In the genomic region with DNA sequence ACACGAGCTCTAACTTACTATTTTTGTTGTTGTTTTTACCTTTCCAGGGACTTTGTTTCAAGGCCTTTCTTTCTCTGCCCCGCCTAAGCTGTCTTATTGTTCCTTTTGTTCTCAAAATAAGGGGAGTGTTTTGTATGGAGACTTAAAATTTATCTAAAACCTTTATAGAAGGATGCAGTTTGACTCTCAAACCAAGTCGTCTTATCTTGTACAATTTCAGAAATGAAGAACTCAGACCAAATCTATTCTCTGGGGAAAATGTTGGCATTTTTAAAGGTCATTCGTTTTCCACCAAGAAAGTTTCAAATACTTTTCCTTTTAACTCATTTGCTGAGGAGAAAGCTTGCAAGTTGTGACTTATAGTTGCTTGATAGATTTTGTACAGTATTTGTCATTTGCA, we compare ENCODE assay signal across 8 cellular contexts. TPM values are rescaled to one million over a fixed set of nuclear protein-coding genes. Genes with fewer than 3 reads are reported as not detected.
A peak's percentile ranks its signal among the peaks of the same experiment; 100 is the strongest.
DNase-seq lines count a peak whose midpoint lies in the region; FAIRE-seq and TF ChIP-seq lines count a peak whose summit lies in the region.
"Not testable (repeated sequence)": the region's sequence is repeated elsewhere in the genome, so short reads cannot be mapped to it uniquely, and the experiment has no call there.

No MANE protein-coding gene starts in this region.

- peak overlapping the region; percentile 92; the same call in 1 of the 2 replicates for H3K4me3 ChIP-seq in BLaER1
- peak overlapping the region; percentile 77 for H3K4me3 ChIP-seq in HUES64 (ENCODE audit: low read length)
- peak overlapping the region; percentile 62 for H3K4me3 ChIP-seq in astrocyte of the cerebellum (ENCODE audit: low read depth, low read length)
- peak overlapping the region; percentile 72 to 83 (median 82) for H3K4me3 ChIP-seq in keratinocyte (ENCODE audit: control insufficient read depth in 2 of 3, extremely low read depth in 1 of 3, insufficient read depth in 2 of 3, low read depth in 1 of 3, low read length in 3 of 3)
- H3K4me3 ChIP-seq in neuron (ENCODE audit: low read length) = peak overlapping the region; percentile 51
- peak overlapping the region; percentile 79 to 82 for H3K4me3 ChIP-seq in stomach smooth muscle (ENCODE audit: low read length in 2 of 2)

- H3K4me3 Mint-ChIP-seq in activated CD4-positive, alpha-beta T cell treated with anti-CD3 and anti-CD28 coated beads, Interleukin-2, amount 10 ng/mL, durations not matched to agents 7 days and 5 days = peak overlapping the region; percentile 84

- DNase-seq in activated CD4-positive, alpha-beta T cell treated with anti-CD3 and anti-CD28 coated beads, Interleukin-2, amount 10 ng/mL, durations not matched to agents 7 days and 5 days; astrocyte of the cerebellum (ENCODE audit: low read depth); epithelial cell of prostate (ENCODE audit: low read depth, low spot score); keratinocyte (ENCODE audit: low read depth, low spot score): not testable (repeated sequence)

- H3K27me3 Mint-ChIP-seq in activated CD4-positive, alpha-beta T cell treated with anti-CD3 and anti-CD28 coated beads, Interleukin-2, amount 10 ng/mL, durations not matched to agents 7 days and 5 days = peaks cover 27% of the 10 kb centered on the region

- H3K27me3 ChIP-seq in BLaER1; HUES64 (ENCODE audit: insufficient read depth, low read length); keratinocyte (ENCODE audit: control insufficient read depth, extremely low read depth, insufficient read depth, low read length); neuron (ENCODE audit: insufficient read depth, low read length); stomach smooth muscle (ENCODE audit: control insufficient read depth in 1 of 2, insufficient read depth in 2 of 2, low read length in 2 of 2): not testable (repeated sequence)

- H3K4me1 Mint-ChIP-seq in activated CD4-positive, alpha-beta T cell treated with anti-CD3 and anti-CD28 coated beads, Interleukin-2, amount 10 ng/mL, durations not matched to agents 7 days and 5 days = peaks cover 13% of the 10 kb centered on the region

- not testable (repeated sequence) for H3K27ac ChIP-seq in BLaER1; HUES64 (ENCODE audit: low read depth, low read length); stomach smooth muscle (ENCODE audit: low read length)
- H3K27ac ChIP-seq in epithelial cell of prostate = peak overlapping the region; percentile 79
- peak overlapping the region; percentile 85 for H3K27ac ChIP-seq in keratinocyte (ENCODE audit: control insufficient read depth, insufficient read depth, low read length)

- in situ Hi-C loops in astrocyte of the cerebellum (cut with HindIII; ENCODE audit: low sequenced_read_pairs) = not testable (repeated sequence)

- FAIRE-seq in keratinocyte (lab: Jason Lieb, UNC) = not testable (repeated sequence)

- H3K9ac ChIP-seq in BLaER1; HUES64 (ENCODE audit: low read depth, low read length): not testable (repeated sequence)
- peak overlapping the region; percentile 87 for H3K9ac ChIP-seq in keratinocyte (ENCODE audit: control insufficient read depth, extremely low read depth, insufficient read depth, low read length)
- peak overlapping the region in 1 of 2 donors; percentile 75 for H3K9ac ChIP-seq in stomach smooth muscle (ENCODE audit: low read length in 2 of 2)

- H4K20me1 ChIP-seq in BLaER1; keratinocyte (ENCODE audit: control insufficient read depth, extremely low read depth, insufficient read depth, low read length): not testable (repeated sequence)

- peaks cover 22% of the 10 kb centered on the region for H3K79me2 ChIP-seq in keratinocyte (ENCODE audit: control insufficient read depth, insufficient read depth, low read length)

- WGBS in HUES64 = 56% methylated on average over 3 of the region's 4 CpGs

- H3K9me3 ChIP-seq in BLaER1; HUES64 (ENCODE audit: insufficient read depth, low read depth, low read length); keratinocyte (ENCODE audit: control insufficient read depth, low read depth, low read length); neuron (ENCODE audit: low read length); stomach smooth muscle (ENCODE audit: control insufficient read depth in 2 of 2, low read length in 2 of 2): not testable (repeated sequence)

- POLR2A ChIA-PET in activated CD4-positive, alpha-beta T cell treated with anti-CD3 and anti-CD28 coated beads, Interleukin-2, amount 10 ng/mL, durations not matched to agents 7 days and 5 days (lab: Charles Lee) = not testable (repeated sequence)

- not testable (repeated sequence) for H3K9me3 Mint-ChIP-seq in activated CD4-positive, alpha-beta T cell treated with anti-CD3 and anti-CD28 coated beads, Interleukin-2, amount 10 ng/mL, durations not matched to agents 7 days and 5 days

- H3K27ac Mint-ChIP-seq in activated CD4-positive, alpha-beta T cell treated with anti-CD3 and anti-CD28 coated beads, Interleukin-2, amount 10 ng/mL, durations not matched to agents 7 days and 5 days = not testable (repeated sequence)

- not testable (repeated sequence) for H3K9me1 ChIP-seq in keratinocyte (ENCODE audit: control insufficient read depth, extremely low read depth, insufficient read depth, low read length)

- CTCF ChIA-PET in activated CD4-positive, alpha-beta T cell treated with anti-CD3 and anti-CD28 coated beads, Interleukin-2, amount 10 ng/mL, durations not matched to agents 7 days and 5 days (lab: Charles Lee) = interaction anchor here (0.6 to 1.5 kb wide), 3 partner anchors 24 to 1982 kb away, joined by 3 to 4 read pairs (median 3); no protein-coding TSS in a partner anchor

- H3K4me2 ChIP-seq in BLaER1 (peak overlapping the region; percentile 81), keratinocyte (ENCODE audit: control insufficient read depth, extremely low read depth, insufficient read depth, low read depth, low read length) (peak overlapping the region; percentile 71)

- TF ChIP-seq CTCF in astrocyte of the cerebellum (IDR thresholded peaks at IDR 0.05; ENCODE audit: low read depth, low read length, missing control alignments); keratinocyte (optimal IDR thresholded peaks at IDR 0.05 in 1 of 3, IDR thresholded peaks at IDR 0.05 in 1 of 3, conservative IDR thresholded peaks at IDR 0.05 in 1 of 3; ENCODE audit: extremely low read depth in 1 of 3, insufficient read depth in 2 of 3, low read length in 3 of 3): not testable (repeated sequence)

- H3K36me3 Mint-ChIP-seq in activated CD4-positive, alpha-beta T cell treated with anti-CD3 and anti-CD28 coated beads, Interleukin-2, amount 10 ng/mL, durations not matched to agents 7 days and 5 days (ENCODE audit: low read depth) = not testable (repeated sequence)

- dilution Hi-C loops in keratinocyte (cut with MboI; ENCODE audit: extremely low pct_ligation_motif_present, low sequenced_read_pairs) = not testable (repeated sequence)

- H3K4me1 ChIP-seq in BLaER1; HUES64 (ENCODE audit: insufficient read depth, low read length); neuron (ENCODE audit: insufficient read depth, low read length); stomach smooth muscle (ENCODE audit: control insufficient read depth, insufficient read depth, low read length): not testable (repeated sequence)
- H3K4me1 ChIP-seq in keratinocyte (ENCODE audit: control insufficient read depth, extremely low read depth, insufficient read depth, low read length) = peaks cover 15% of the 10 kb centered on the region

- H3K36me3 ChIP-seq in BLaER1; HUES64 (ENCODE audit: insufficient read depth, low read length); keratinocyte (ENCODE audit: control insufficient read depth in 2 of 2, extremely low read depth in 1 of 2, insufficient read depth in 2 of 2, low read length in 2 of 2); neuron (ENCODE audit: insufficient read depth, low read length); stomach smooth muscle (ENCODE audit: control insufficient read depth in 2 of 2, insufficient read depth in 2 of 2, low read length in 2 of 2): not testable (repeated sequence)

- H2AFZ ChIP-seq in keratinocyte (ENCODE audit: control insufficient read depth, low read length) = not testable (repeated sequence)
- peak overlapping the region; percentile 76 for H2AFZ ChIP-seq in neuron (ENCODE audit: low read depth, low read length)

RNA-seq across cellular contexts. Expression of a gene that starts 1.0 kb away (rescaled TPM):
- polyA plus RNA-seq in HUES64 (2013, experiment 1 of 2) = 0.75 TPM
- 0.76 TPM for polyA plus RNA-seq in HUES64 (2013, experiment 2 of 2)
- total RNA-seq in activated CD4-positive, alpha-beta T cell treated with anti-CD3 and anti-CD28 coated beads, Interleukin-2, amount 10 ng/mL, durations not matched to agents 7 days and 5 days = under 1 TPM; 0.31 to 0.35 TPM
- polyA plus RNA-seq in keratinocyte = 7.3 to 14.8 TPM (median 13.4 TPM) in 3 replicates
- polyA plus RNA-seq in keratinocyte (2011; ENCODE audit: low read depth) = 10.9 TPM
- 12.1 and 14.5 TPM in 2 replicates for polyA plus RNA-seq in keratinocyte (2011; cell fraction: cytosol; rRNA removed)
- polyA plus RNA-seq in keratinocyte (2011; cell fraction: nucleus; rRNA removed) = 26.8 and 29.6 TPM in 2 replicates
- polyA plus RNA-seq in keratinocyte (2012; ENCODE audit: low replicate concordance) = 5.7 and 9.0 TPM in 2 replicates
- 1.4 to 16.5 TPM (median 7.6 TPM) in 3 replicates for polyA minus RNA-seq in keratinocyte
- polyA minus RNA-seq in keratinocyte (2011; cell fraction: cytosol; rRNA and poly(A)+ RNA removed) = 2.7 TPM
- 5.3 and 18.5 TPM in 2 replicates for polyA minus RNA-seq in keratinocyte (2011; cell fraction: nucleus; rRNA and poly(A)+ RNA removed)

RNA-seq across cellular contexts. Expression of a gene that starts 16.2 kb away (rescaled TPM):
- 16.1 TPM for polyA plus RNA-seq in HUES64 (2013, experiment 1 of 2)
- 20.3 TPM for polyA plus RNA-seq in HUES64 (2013, experiment 2 of 2)
- 1 to 10 TPM; 8.2 to 9.6 TPM for total RNA-seq in activated CD4-positive, alpha-beta T cell treated with anti-CD3 and anti-CD28 coated beads, Interleukin-2, amount 10 ng/mL, durations not matched to agents 7 days and 5 days
- 37.8 to 48.3 TPM (median 46.7 TPM) in 3 replicates for polyA plus RNA-seq in keratinocyte
- 50.1 TPM for polyA plus RNA-seq in keratinocyte (2011; ENCODE audit: low read depth)
- polyA plus RNA-seq in keratinocyte (2011; cell fraction: cytosol; rRNA removed) = 27.1 and 51.3 TPM in 2 replicates
- polyA plus RNA-seq in keratinocyte (2011; cell fraction: nucleus; rRNA removed) = 51.3 and 53.9 TPM in 2 replicates
- polyA plus RNA-seq in keratinocyte (2012; ENCODE audit: low replicate concordance) = 27.2 and 35.4 TPM in 2 replicates
- 10.7 to 64.3 TPM (median 49.7 TPM) in 3 replicates for polyA minus RNA-seq in keratinocyte
- 40.1 TPM for polyA minus RNA-seq in keratinocyte (2011; cell fraction: cytosol; rRNA and poly(A)+ RNA removed)
- polyA minus RNA-seq in keratinocyte (2011; cell fraction: nucleus; rRNA and poly(A)+ RNA removed) = 24.5 and 46.8 TPM in 2 replicates
